ENCODE assay signal across 1 cellular context in the genomic region with DNA sequence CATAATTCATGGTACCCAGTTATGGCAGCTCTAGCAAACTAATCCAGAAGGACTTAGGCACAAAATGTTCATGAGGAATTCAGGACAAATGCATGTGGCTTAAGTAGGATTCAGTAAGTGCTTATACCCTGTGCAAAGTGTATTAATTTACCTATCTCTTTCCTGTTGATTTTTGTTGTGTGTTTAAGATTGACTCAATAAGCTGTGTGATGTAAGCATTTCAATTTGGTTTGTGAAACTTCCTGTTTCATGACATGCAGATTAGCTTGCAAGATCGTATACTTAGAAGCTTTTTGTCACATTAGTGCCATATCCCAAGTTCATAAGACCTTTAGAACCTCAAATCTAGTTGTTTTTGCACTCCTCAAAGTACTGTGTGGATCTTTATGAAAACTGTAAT.
TF ChIP-seq lines count a peak whose summit lies in the region.

No MANE protein-coding gene starts in this region.

TF ChIP-seq in K562, 482 proteins besides CTCF, POLR2A, EP300 and RAD21 (continued from another document):
- TF ChIP-seq ZBTB40 (IDR thresholded peaks at IDR 0.05) (no peak), ZBTB40 (CRISPR knock-in tag; IDR thresholded peaks at IDR 0.05) (no peak), CEBPG (CRISPR knock-in tag; IDR thresholded peaks at IDR 0.05) (no peak), CEBPG (tag; conservative IDR thresholded peaks at IDR 0.05 in 1 of 2, IDR thresholded peaks at IDR 0.05 in 1 of 2) (peak in 1 of 2 experiments; percentile 55; a peak in 1 of 4 replicates)
